3 cellular contexts compared by ENCODE assay signal in the genomic region with DNA sequence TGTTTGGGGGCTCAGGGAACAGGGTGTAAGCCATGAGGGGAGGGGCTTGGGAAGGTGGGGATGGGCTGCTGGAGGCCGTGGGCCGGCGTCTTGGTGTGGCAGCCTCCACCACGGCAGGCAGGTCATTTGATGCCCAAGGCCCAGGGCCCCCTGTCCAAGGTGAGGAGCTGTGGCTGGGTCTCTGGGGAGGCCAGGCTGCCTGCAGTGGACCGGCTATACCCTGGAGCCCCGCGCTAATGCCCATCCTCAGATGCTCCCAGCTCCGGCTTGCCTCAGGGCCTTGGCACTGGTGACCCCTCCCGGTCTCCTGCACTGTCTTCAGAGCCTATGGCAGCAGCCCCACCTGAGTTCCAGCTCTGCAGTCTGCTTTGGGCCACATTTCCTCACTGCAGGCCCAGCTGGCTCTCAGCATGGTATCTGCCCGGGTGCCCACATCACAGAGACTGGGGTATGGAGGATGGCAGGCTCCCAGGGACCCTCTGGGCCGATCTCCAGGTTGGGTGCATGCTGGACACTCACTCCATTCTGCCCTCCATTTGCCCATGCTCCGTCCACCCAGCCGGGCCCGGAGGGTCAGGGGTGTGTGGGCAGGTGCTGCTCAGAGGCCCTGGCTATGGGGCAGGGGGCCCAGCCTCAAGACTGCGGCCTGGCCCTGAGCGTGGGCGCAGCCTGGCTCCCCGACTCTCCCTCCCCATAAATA. TPM values are rescaled to one million over a fixed set of nuclear protein-coding genes. Genes with fewer than 3 reads are reported as not detected.
"Had no signal": no experiment of that assay in that cellular context is flagged by ENCODE, and none has a peak within 500 bp of the region (broad histone marks: within the 10 kb centered on the region; RNA-seq: fewer than 3 reads in every experiment).

No MANE protein-coding gene starts in this region.

RNA-seq across cellular contexts. Expression of a gene that starts 21.7 kb away (rescaled TPM):
- total RNA-seq: dermis microvascular lymphatic vessel endothelial cell; natural killer cell treated with Interleukin-12 subunit alpha and Interleukin-12 subunit beta and Interleukin-15 and Interleukin-18, amount 100 ng/mL, for 72 hours; pulmonary artery endothelial cell had no signal
